10 cellular contexts compared by ENCODE assay signal in genomic region chr12:6965714-6966113, GRCh38. TPM values are rescaled to one million over a fixed set of nuclear protein-coding genes. Genes with fewer than 3 reads are reported as not detected.
DNase-seq lines count a peak whose midpoint lies in the region; ATAC-seq, FAIRE-seq and TF ChIP-seq lines count a peak whose summit lies in the region.
"Had no signal": no experiment of that assay in that cellular context is flagged by ENCODE, and none has a peak within 500 bp of the region (broad histone marks: within the 10 kb centered on the region; RNA-seq: fewer than 3 reads in every experiment).

No MANE protein-coding gene starts in this region.

- no peak overlapping the region for H4K5ac ChIP-seq in mesendoderm (ENCODE audit: low read length)

- H3K4me1 ChIP-seq in HepG2 (ENCODE audit: insufficient read depth, low read length) (peaks cover 57% of the 10 kb centered on the region), right lobe of liver (peaks cover 2 to 23% (median 12%) of the 10 kb centered on the region in 4 donors), mesendoderm (ENCODE audit: control insufficient read depth, low read depth, low read length) (peaks cover 12% of the 10 kb centered on the region), uterus (peaks cover 9 to 15% of the 10 kb centered on the region in 2 donors)

- H3K79me2 ChIP-seq in HepG2 (ENCODE audit: insufficient read depth, low read length), result peaks cover 26% of the 10 kb centered on the region
- H3K79me2 ChIP-seq in mesendoderm (ENCODE audit: control insufficient read depth, insufficient read depth, low read length), result peaks cover 38% of the 10 kb centered on the region

- no peak overlapping the region for H3K23ac ChIP-seq in mesendoderm (ENCODE audit: low read length)

- no peak for TF ChIP-seq EP300 in HepG2 (IDR thresholded peaks at IDR 0.05; ENCODE audit: low read depth in 2 of 2, low read length in 2 of 2)
- no peak for TF ChIP-seq EP300 in HepG2 (CRISPR knock-in tag; IDR thresholded peaks at IDR 0.05; ENCODE audit: borderline replicate concordance)

- WGBS in HepG2 (ENCODE audit: low lambda C conversion rate), result 96% methylated on average over 4 of the region's 4 CpGs
- WGBS in right lobe of liver (ENCODE audit: insufficient coverage, low coverage, low lambda C conversion rate, missing lambda C conversion rate), result 68% methylated on average over 3 of the region's 4 CpGs
- WGBS in mesendoderm (ENCODE audit: extremely low coverage, insufficient coverage, low lambda C conversion rate), result no CpG with 5 or more reads among the region's 4 CpGs

- TF ChIP-seq CTCF in HepG2 (CRISPR knock-in tag; IDR thresholded peaks at IDR 0.05) (no peak), right lobe of liver (IDR thresholded peaks at IDR 0.05) (no peak), uterus (IDR thresholded peaks at IDR 0.05) (no peak)
- no peak for TF ChIP-seq CTCF in activated CD8-positive, alpha-beta T cell treated with anti-CD3 and anti-CD28 coated beads for 36 hours (IDR thresholded peaks at IDR 0.05)

- H2BK5ac ChIP-seq in mesendoderm (ENCODE audit: low read length), result no peak overlapping the region

- H3K9me3 Mint-ChIP-seq in activated CD8-positive, alpha-beta T cell treated with anti-CD3 and anti-CD28 coated beads for 36 hours, result no peaks in the 10 kb centered on the region

- H3K4ac ChIP-seq in mesendoderm (ENCODE audit: low read depth, low read length), result no peak overlapping the region

- no peak overlapping the region for H2BK15ac ChIP-seq in mesendoderm (replicated peaks; ENCODE audit: low read depth)

- H4K8ac ChIP-seq in mesendoderm (ENCODE audit: low read depth, low read length), result no peak overlapping the region

- H3K27me3 Mint-ChIP-seq in activated CD8-positive, alpha-beta T cell treated with anti-CD3 and anti-CD28 coated beads for 36 hours, result no peaks in the 10 kb centered on the region

- H3K9me3 ChIP-seq in HepG2 (ENCODE audit: low read length) (no peaks in the 10 kb centered on the region), right lobe of liver (no peaks in the 10 kb centered on the region), uterus (no peaks in the 10 kb centered on the region)
- H3K9me3 ChIP-seq: thyroid gland had no signal

- H3K27ac Mint-ChIP-seq in activated CD8-positive, alpha-beta T cell treated with anti-CD3 and anti-CD28 coated beads for 36 hours, result peak overlapping the region; percentile 91

- H3K27ac ChIP-seq in HepG2 (ENCODE audit: extremely low read length, insufficient read depth, low read length) (peak overlapping the region; percentile 26), right lobe of liver (peak overlapping the region in 1 of 3 donors; percentile 41), mesendoderm (ENCODE audit: low read depth, low read length) (no peak overlapping the region), uterus (peak overlapping the region; percentile 46 to 63), caudate nucleus (ENCODE audit: low read depth, low read length) (no peak overlapping the region)

- no peak overlapping the region for H3K56ac ChIP-seq in mesendoderm (ENCODE audit: low read length)

- no peak for ATAC-seq in HepG2
- ATAC-seq in right lobe of liver, result no peak
- ATAC-seq in activated CD8-positive, alpha-beta T cell treated with anti-CD3 and anti-CD28 coated beads for 36 hours, result no peak

- BruUV-seq in HepG2 (replicated peaks; lab: Mats Ljungman, UMichigan), result no TSS peak

- no peaks in the 10 kb centered on the region; the same call in 1 of the 2 replicates for H4K20me1 ChIP-seq in HepG2 (ENCODE audit: insufficient read depth, low read length)

- H3K4me3 Mint-ChIP-seq in activated CD8-positive, alpha-beta T cell treated with anti-CD3 and anti-CD28 coated beads for 36 hours, result no peak overlapping the region

- no peak overlapping the region for H2BK120ac ChIP-seq in mesendoderm (ENCODE audit: low read depth, low read length)

- H3K4me3 ChIP-seq in HepG2 (replicated peaks in 1 of 3; ENCODE audit: insufficient read depth in 1 of 3, low read depth in 2 of 3, low read length in 3 of 3) (no peak overlapping the region), right lobe of liver (no peak overlapping the region), mesendoderm (ENCODE audit: low read length) (no peak overlapping the region), uterus (no peak overlapping the region)
- H3K4me3 ChIP-seq: lung, thyroid gland had no signal

- POLR2A ChIA-PET in HepG2 (lab: Yijun Ruan, JAX), result interaction anchor here (1.1 kb wide), 1 partner anchor 19 kb away, joined by 4 read pairs; no protein-coding TSS in a partner anchor
- POLR2A ChIA-PET in activated CD8-positive, alpha-beta T cell treated with anti-CD3 and anti-CD28 coated beads for 36 hours (lab: Charles Lee), result interaction anchor here (0.8 to 25.2 kb wide), 3 partner anchors 12 to 143 kb away, joined by 3 to 1266 read pairs (median 4); partner anchors contain the start of genes ATN1, C12orf57, PTPN6 and RNU7-1

- H2AK5ac ChIP-seq in mesendoderm (ENCODE audit: low read length), result no peak overlapping the region

- H3K9ac ChIP-seq in HepG2 (ENCODE audit: insufficient read depth, low read depth, low read length) (no peak overlapping the region), mesendoderm (ENCODE audit: low read length) (peak overlapping the region; percentile 50)

- peaks cover 61% of the 10 kb centered on the region for H3K36me3 Mint-ChIP-seq in activated CD8-positive, alpha-beta T cell treated with anti-CD3 and anti-CD28 coated beads for 36 hours (ENCODE audit: low read depth)

- H3K36me3 ChIP-seq in HepG2 (replicated peaks in 1 of 2; ENCODE audit: control insufficient read depth in 1 of 2, insufficient read depth in 2 of 2, low read length in 2 of 2), result peaks cover 22 to 38% of the 10 kb centered on the region in 2 experiments
- peaks cover 6 to 38% (median 25%) of the 10 kb centered on the region in 4 donors for H3K36me3 ChIP-seq in right lobe of liver
- H3K36me3 ChIP-seq in mesendoderm (ENCODE audit: control insufficient read depth, insufficient read depth, low read length), result peaks cover 16% of the 10 kb centered on the region
- no peaks in the 10 kb centered on the region for H3K36me3 ChIP-seq in uterus

- H3K27me3 ChIP-seq in HepG2 (ENCODE audit: control insufficient read depth in 1 of 2, insufficient read depth in 2 of 2, low read length in 2 of 2) (no peaks in the 10 kb centered on the region; a peak in 1 of 5 replicates), right lobe of liver (no peaks in the 10 kb centered on the region), mesendoderm (ENCODE audit: insufficient read depth, low read length, poor library complexity) (no peaks in the 10 kb centered on the region), uterus (no peaks in the 10 kb centered on the region)
- H3K27me3 ChIP-seq: thyroid gland had no signal

- CTCF ChIA-PET in HepG2 (lab: Yijun Ruan, JAX; ENCODE audit: low intra/inter-chr PET ratio, low total read pairs), result interaction anchor here (0.6 to 2.1 kb wide), 6 partner anchors 19 to 228 kb away, joined by 3 to 15 read pairs (median 5); partner anchors contain the start of genes C12orf57 and RNU7-1
- CTCF ChIA-PET in activated CD8-positive, alpha-beta T cell treated with anti-CD3 and anti-CD28 coated beads for 36 hours (lab: Charles Lee), result interaction anchor here (0.9 to 13.5 kb wide), 5 partner anchors 24 to 112 kb away, joined by 3 to 460 read pairs (median 3); partner anchors contain the start of genes C12orf57, LPCAT3, PTPN6 and RNU7-1

- peaks cover 71% of the 10 kb centered on the region for H3K4me1 Mint-ChIP-seq in activated CD8-positive, alpha-beta T cell treated with anti-CD3 and anti-CD28 coated beads for 36 hours (ENCODE audit: low read depth)

- TF ChIP-seq POLR2A in HepG2 (IDR thresholded peaks at IDR 0.05; ENCODE audit: insufficient read depth in 1 of 2, low read depth in 2 of 2, low read length in 2 of 2) (no peak), right lobe of liver (IDR thresholded peaks at IDR 0.05) (no peak), uterus (IDR thresholded peaks at IDR 0.05) (no peak)

- H3K4me2 ChIP-seq in HepG2 (ENCODE audit: low read depth, low read length), result no peak overlapping the region
- no peak overlapping the region for H3K4me2 ChIP-seq in mesendoderm (ENCODE audit: low read length)

- DNase-seq in HepG2 (ENCODE audit: low spot score), result no peak
- DNase-seq in right lobe of liver, result no peak
- no peak for DNase-seq in activated CD8-positive, alpha-beta T cell treated with anti-CD3 and anti-CD28 coated beads for 36 hours
- DNase-seq in mesendoderm, result no peak
- no peak for DNase-seq in uterus
- no peak for DNase-seq in midbrain (lab: John Stamatoyannopoulos, UW)
- DNase-seq in caudate nucleus (lab: John Stamatoyannopoulos, UW), result no peak
- no peak for DNase-seq in NCI-H187 (lab: John Stamatoyannopoulos, UW)

- TF ChIP-seq RAD21 in HepG2 (CRISPR knock-in tag; IDR thresholded peaks at IDR 0.05), result no peak

- no peak overlapping the region for H3K18ac ChIP-seq in mesendoderm (ENCODE audit: low read length)

- in situ Hi-C loops in HepG2 (cut with HindIII; ENCODE audit: extremely low pct_ligation_motif_present, low pct_unique_long_range_greater_than_20kb), result no loop called here

- H3K79me1 ChIP-seq in mesendoderm (ENCODE audit: low read length), result peaks cover 18% of the 10 kb centered on the region

- no peak for FAIRE-seq in HepG2 (lab: Jason Lieb, UNC)

- no peak overlapping the region for H2AFZ ChIP-seq in HepG2 (ENCODE audit: low read length)

- intact Hi-C loops in HepG2 (cut with micrococcal nuclease; ENCODE audit: unreplicated experiment), result no loop called here
- intact Hi-C loops in right lobe of liver (cut with DNase I), result no loop called here
- intact Hi-C loops in activated CD8-positive, alpha-beta T cell treated with anti-CD3 and anti-CD28 coated beads for 36 hours (cut with micrococcal nuclease), result no loop called here
- intact Hi-C loops in uterus (cut with DNase I; ENCODE audit: low total_unique reads), result no loop called here

RNA-seq across cellular contexts. Expression of gene PHB2, which starts 4.8 kb away (rescaled TPM):
- total RNA-seq in HepG2 (2016; rRNA removed; fragmentation: Illumina TruSeq; extraction: Trizol) (291 and 394 TPM in 2 replicates), right lobe of liver (100 to 1,000 TPM in 4 of 6 experiments, 10 to 100 TPM in 2; 95.5 to 215 (median 122) TPM), uterus (100 to 1,000 TPM; 129 to 167 (median 145) TPM)
- total RNA-seq in HepG2 (2016; cell fraction: cytosol; rRNA removed; fragmentation: Illumina TruSeq; extraction: Trizol; ENCODE audit: low read depth), result 224 and 243 TPM in 2 replicates
- 284 and 404 TPM in 2 replicates for total RNA-seq in HepG2 (2016; cell fraction: insoluble cytoplasmic fraction; rRNA removed; fragmentation: Illumina TruSeq; extraction: Trizol)
- 358 and 365 TPM in 2 replicates for total RNA-seq in HepG2 (2016; cell fraction: membrane; rRNA removed; fragmentation: Illumina TruSeq; extraction: Trizol)
- 232 and 256 TPM in 2 replicates for total RNA-seq in HepG2 (2016; cell fraction: nucleus; rRNA removed; fragmentation: Illumina TruSeq; extraction: Trizol)
- 425 and 468 TPM in 2 replicates for polyA plus RNA-seq in HepG2 (2011; rRNA removed)
- polyA plus RNA-seq in HepG2 (2011; cell fraction: cytosol; rRNA removed), result 471 and 553 TPM in 2 replicates
- polyA plus RNA-seq in HepG2 (2011; cell fraction: nucleus; rRNA removed), result 362 and 507 TPM in 2 replicates
- 214 and 248 TPM in 2 replicates for polyA plus RNA-seq in HepG2 (2012)
- polyA plus RNA-seq in HepG2 (2016; cell fraction: cytosol; fragmentation: Illumina TruSeq; extraction: Trizol; ENCODE audit: low read depth), result 212 and 232 TPM in 2 replicates
- 290 and 308 TPM in 2 replicates for polyA plus RNA-seq in HepG2 (2016; cell fraction: insoluble cytoplasmic fraction; fragmentation: Illumina TruSeq; extraction: Trizol; ENCODE audit: low read depth)
- polyA plus RNA-seq in HepG2 (2016; cell fraction: membrane; fragmentation: Illumina TruSeq; extraction: Trizol; ENCODE audit: low read depth), result 313 and 326 TPM in 2 replicates
- polyA plus RNA-seq in HepG2 (2016; cell fraction: nucleus; fragmentation: Illumina TruSeq; extraction: Trizol; ENCODE audit: insufficient read depth, low read depth), result 428 and 438 TPM in 2 replicates
- 299 and 308 TPM in 2 replicates for polyA minus RNA-seq in HepG2 (2011; rRNA and poly(A)+ RNA removed; ENCODE audit: low replicate concordance)
- 80.4 and 95.3 TPM in 2 replicates for polyA minus RNA-seq in HepG2 (2011; cell fraction: cytosol; rRNA and poly(A)+ RNA removed)
- 135 and 142 TPM in 2 replicates for polyA minus RNA-seq in HepG2 (2011; cell fraction: nucleus; rRNA and poly(A)+ RNA removed)
- 100 to 1,000 TPM; 419 to 428 TPM for total RNA-seq in activated CD8-positive, alpha-beta T cell treated with anti-CD3 and anti-CD28 coated beads for 36 hours
- 473 TPM for polyA plus RNA-seq in mesendoderm (2013, experiment 1 of 2)
- polyA plus RNA-seq in mesendoderm (2013, experiment 2 of 2), result 476 TPM

RNA-seq across cellular contexts. Expression of gene EMG1, which starts 5.0 kb away (rescaled TPM):
- total RNA-seq in HepG2 (2016; rRNA removed; fragmentation: Illumina TruSeq; extraction: Trizol) (130 and 190 TPM in 2 replicates), right lobe of liver (10 to 100 TPM; 13.2 to 28.1 (median 18.9) TPM), uterus (10 to 100 TPM; 25.9 to 62.8 (median 44.0) TPM)
- 38.0 and 40.3 TPM in 2 replicates for total RNA-seq in HepG2 (2016; cell fraction: cytosol; rRNA removed; fragmentation: Illumina TruSeq; extraction: Trizol; ENCODE audit: low read depth)
- total RNA-seq in HepG2 (2016; cell fraction: insoluble cytoplasmic fraction; rRNA removed; fragmentation: Illumina TruSeq; extraction: Trizol), result 130 and 206 TPM in 2 replicates
- total RNA-seq in HepG2 (2016; cell fraction: membrane; rRNA removed; fragmentation: Illumina TruSeq; extraction: Trizol), result 62.9 and 63.2 TPM in 2 replicates
- 52.9 and 57.8 TPM in 2 replicates for total RNA-seq in HepG2 (2016; cell fraction: nucleus; rRNA removed; fragmentation: Illumina TruSeq; extraction: Trizol)
- polyA plus RNA-seq in HepG2 (2011; rRNA removed), result 57.7 and 76.3 TPM in 2 replicates
- 64.6 and 65.8 TPM in 2 replicates for polyA plus RNA-seq in HepG2 (2011; cell fraction: cytosol; rRNA removed)
- 29.6 and 30.6 TPM in 2 replicates for polyA plus RNA-seq in HepG2 (2011; cell fraction: nucleus; rRNA removed)
- polyA plus RNA-seq in HepG2 (2012), result 77.8 and 90.4 TPM in 2 replicates
- 33.8 and 36.4 TPM in 2 replicates for polyA plus RNA-seq in HepG2 (2016; cell fraction: cytosol; fragmentation: Illumina TruSeq; extraction: Trizol; ENCODE audit: low read depth)
- polyA plus RNA-seq in HepG2 (2016; cell fraction: insoluble cytoplasmic fraction; fragmentation: Illumina TruSeq; extraction: Trizol; ENCODE audit: low read depth), result 134 and 149 TPM in 2 replicates
- polyA plus RNA-seq in HepG2 (2016; cell fraction: membrane; fragmentation: Illumina TruSeq; extraction: Trizol; ENCODE audit: low read depth), result 37.6 and 40.6 TPM in 2 replicates
- 54.7 and 59.5 TPM in 2 replicates for polyA plus RNA-seq in HepG2 (2016; cell fraction: nucleus; fragmentation: Illumina TruSeq; extraction: Trizol; ENCODE audit: insufficient read depth, low read depth)
- 28.0 and 64.6 TPM in 2 replicates for polyA minus RNA-seq in HepG2 (2011; rRNA and poly(A)+ RNA removed; ENCODE audit: low replicate concordance)
- polyA minus RNA-seq in HepG2 (2011; cell fraction: cytosol; rRNA and poly(A)+ RNA removed), result 16.4 and 18.5 TPM in 2 replicates
- 29.6 and 33.3 TPM in 2 replicates for polyA minus RNA-seq in HepG2 (2011; cell fraction: nucleus; rRNA and poly(A)+ RNA removed)
- total RNA-seq in activated CD8-positive, alpha-beta T cell treated with anti-CD3 and anti-CD28 coated beads for 36 hours, result 10 to 100 TPM; 88.6 to 97.8 TPM
- polyA plus RNA-seq in mesendoderm (2013, experiment 1 of 2), result 119 TPM
- 115 TPM for polyA plus RNA-seq in mesendoderm (2013, experiment 2 of 2)

RNA-seq across cellular contexts. Expression of gene PTPN6, which starts 14.6 kb away (rescaled TPM):
- total RNA-seq in HepG2 (2016; rRNA removed; fragmentation: Illumina TruSeq; extraction: Trizol) (9.5 and 10.6 TPM in 2 replicates), right lobe of liver (10 to 100 TPM; 12.1 to 30.6 (median 19.4) TPM), uterus (10 to 100 TPM in 2 of 4 donors, under 1 TPM in 2; 0.59 to 19.8 (median 5.9) TPM)
- 2.7 and 2.8 TPM in 2 replicates for total RNA-seq in HepG2 (2016; cell fraction: cytosol; rRNA removed; fragmentation: Illumina TruSeq; extraction: Trizol; ENCODE audit: low read depth)
- total RNA-seq in HepG2 (2016; cell fraction: insoluble cytoplasmic fraction; rRNA removed; fragmentation: Illumina TruSeq; extraction: Trizol), result 9.8 and 10.6 TPM in 2 replicates
- total RNA-seq in HepG2 (2016; cell fraction: membrane; rRNA removed; fragmentation: Illumina TruSeq; extraction: Trizol), result 5.0 and 5.3 TPM in 2 replicates
- total RNA-seq in HepG2 (2016; cell fraction: nucleus; rRNA removed; fragmentation: Illumina TruSeq; extraction: Trizol), result 6.1 and 6.3 TPM in 2 replicates
- 9.1 and 10.5 TPM in 2 replicates for polyA plus RNA-seq in HepG2 (2011; rRNA removed)
- 8.0 and 10.7 TPM in 2 replicates for polyA plus RNA-seq in HepG2 (2011; cell fraction: cytosol; rRNA removed)
- 13.2 and 17.8 TPM in 2 replicates for polyA plus RNA-seq in HepG2 (2011; cell fraction: nucleus; rRNA removed)
- 9.0 and 12.4 TPM in 2 replicates for polyA plus RNA-seq in HepG2 (2012)
- 1.6 and 1.7 TPM in 2 replicates for polyA plus RNA-seq in HepG2 (2016; cell fraction: cytosol; fragmentation: Illumina TruSeq; extraction: Trizol; ENCODE audit: low read depth)
- 8.9 and 12.5 TPM in 2 replicates for polyA plus RNA-seq in HepG2 (2016; cell fraction: insoluble cytoplasmic fraction; fragmentation: Illumina TruSeq; extraction: Trizol; ENCODE audit: low read depth)
- polyA plus RNA-seq in HepG2 (2016; cell fraction: membrane; fragmentation: Illumina TruSeq; extraction: Trizol; ENCODE audit: low read depth), result 3.1 and 4.4 TPM in 2 replicates
- polyA plus RNA-seq in HepG2 (2016; cell fraction: nucleus; fragmentation: Illumina TruSeq; extraction: Trizol; ENCODE audit: insufficient read depth, low read depth), result 17.8 and 18.0 TPM in 2 replicates
- 14.7 and 22.7 TPM in 2 replicates for polyA minus RNA-seq in HepG2 (2011; rRNA and poly(A)+ RNA removed; ENCODE audit: low replicate concordance)
- polyA minus RNA-seq in HepG2 (2011; cell fraction: cytosol; rRNA and poly(A)+ RNA removed), result 10.0 and 10.3 TPM in 2 replicates
- polyA minus RNA-seq in HepG2 (2011; cell fraction: nucleus; rRNA and poly(A)+ RNA removed), result 4.1 and 4.2 TPM in 2 replicates
- 100 to 1,000 TPM; 485 to 489 TPM for total RNA-seq in activated CD8-positive, alpha-beta T cell treated with anti-CD3 and anti-CD28 coated beads for 36 hours
- 13.2 TPM for polyA plus RNA-seq in mesendoderm (2013, experiment 1 of 2)
- polyA plus RNA-seq in mesendoderm (2013, experiment 2 of 2), result 14.1 TPM

RNA-seq across cellular contexts. Expression of gene C12orf57, which starts 21.9 kb away (rescaled TPM):
- total RNA-seq in HepG2 (2016; rRNA removed; fragmentation: Illumina TruSeq; extraction: Trizol) (84.0 and 89.7 TPM in 2 replicates), right lobe of liver (100 to 1,000 TPM in 2 of 6 experiments, 10 to 100 TPM in 4; 47.6 to 189 (median 70.5) TPM), uterus (1,000 to 10,000 TPM in 2 of 4 donors, 100 to 1,000 TPM in 2; 259 to 2,496 (median 1,289) TPM)
- 98.3 and 102 TPM in 2 replicates for total RNA-seq in HepG2 (2016; cell fraction: cytosol; rRNA removed; fragmentation: Illumina TruSeq; extraction: Trizol; ENCODE audit: low read depth)
- 84.2 and 105 TPM in 2 replicates for total RNA-seq in HepG2 (2016; cell fraction: insoluble cytoplasmic fraction; rRNA removed; fragmentation: Illumina TruSeq; extraction: Trizol)
- 106 and 113 TPM in 2 replicates for total RNA-seq in HepG2 (2016; cell fraction: membrane; rRNA removed; fragmentation: Illumina TruSeq; extraction: Trizol)
- total RNA-seq in HepG2 (2016; cell fraction: nucleus; rRNA removed; fragmentation: Illumina TruSeq; extraction: Trizol), result 42.1 and 43.4 TPM in 2 replicates
- 287 and 302 TPM in 2 replicates for polyA plus RNA-seq in HepG2 (2011; rRNA removed)
- 405 and 458 TPM in 2 replicates for polyA plus RNA-seq in HepG2 (2011; cell fraction: cytosol; rRNA removed)
- 151 and 164 TPM in 2 replicates for polyA plus RNA-seq in HepG2 (2011; cell fraction: nucleus; rRNA removed)
- 75.2 and 129 TPM in 2 replicates for polyA plus RNA-seq in HepG2 (2012)
- 86.1 and 87.7 TPM in 2 replicates for polyA plus RNA-seq in HepG2 (2016; cell fraction: cytosol; fragmentation: Illumina TruSeq; extraction: Trizol; ENCODE audit: low read depth)
- polyA plus RNA-seq in HepG2 (2016; cell fraction: insoluble cytoplasmic fraction; fragmentation: Illumina TruSeq; extraction: Trizol; ENCODE audit: low read depth), result 98.5 and 104 TPM in 2 replicates
- 96.1 and 98.2 TPM in 2 replicates for polyA plus RNA-seq in HepG2 (2016; cell fraction: membrane; fragmentation: Illumina TruSeq; extraction: Trizol; ENCODE audit: low read depth)
- 57.2 and 57.4 TPM in 2 replicates for polyA plus RNA-seq in HepG2 (2016; cell fraction: nucleus; fragmentation: Illumina TruSeq; extraction: Trizol; ENCODE audit: insufficient read depth, low read depth)
- 93.0 and 145 TPM in 2 replicates for polyA minus RNA-seq in HepG2 (2011; rRNA and poly(A)+ RNA removed; ENCODE audit: low replicate concordance)
- polyA minus RNA-seq in HepG2 (2011; cell fraction: cytosol; rRNA and poly(A)+ RNA removed), result 36.8 and 41.7 TPM in 2 replicates
- polyA minus RNA-seq in HepG2 (2011; cell fraction: nucleus; rRNA and poly(A)+ RNA removed), result 37.5 and 38.8 TPM in 2 replicates
- 100 to 1,000 TPM; 226 to 244 TPM for total RNA-seq in activated CD8-positive, alpha-beta T cell treated with anti-CD3 and anti-CD28 coated beads for 36 hours
- 146 TPM for polyA plus RNA-seq in mesendoderm (2013, experiment 1 of 2)
- 141 TPM for polyA plus RNA-seq in mesendoderm (2013, experiment 2 of 2)

RNA-seq across cellular contexts. Expression of gene RNU7-1, which starts 22.1 kb away (rescaled TPM):
- total RNA-seq in HepG2 (2016; rRNA removed; fragmentation: Illumina TruSeq; extraction: Trizol) (not detected in 2 replicates), right lobe of liver (not detected), uterus (not detected)
- not detected in 2 replicates for total RNA-seq in HepG2 (2016; cell fraction: cytosol; rRNA removed; fragmentation: Illumina TruSeq; extraction: Trizol; ENCODE audit: low read depth)
- not detected in 2 replicates for total RNA-seq in HepG2 (2016; cell fraction: insoluble cytoplasmic fraction; rRNA removed; fragmentation: Illumina TruSeq; extraction: Trizol)
- total RNA-seq in HepG2 (2016; cell fraction: membrane; rRNA removed; fragmentation: Illumina TruSeq; extraction: Trizol), result not detected in 2 replicates
- not detected in 2 replicates for total RNA-seq in HepG2 (2016; cell fraction: nucleus; rRNA removed; fragmentation: Illumina TruSeq; extraction: Trizol)
- not detected in 2 replicates for polyA plus RNA-seq in HepG2 (2011; rRNA removed)
- not detected in 2 replicates for polyA plus RNA-seq in HepG2 (2011; cell fraction: cytosol; rRNA removed)
- not detected in 2 replicates for polyA plus RNA-seq in HepG2 (2011; cell fraction: nucleus; rRNA removed)
- not detected in 2 replicates for polyA plus RNA-seq in HepG2 (2012)
- not detected in 2 replicates for polyA plus RNA-seq in HepG2 (2016; cell fraction: cytosol; fragmentation: Illumina TruSeq; extraction: Trizol; ENCODE audit: low read depth)
- not detected in 2 replicates for polyA plus RNA-seq in HepG2 (2016; cell fraction: insoluble cytoplasmic fraction; fragmentation: Illumina TruSeq; extraction: Trizol; ENCODE audit: low read depth)
- polyA plus RNA-seq in HepG2 (2016; cell fraction: membrane; fragmentation: Illumina TruSeq; extraction: Trizol; ENCODE audit: low read depth), result not detected in 2 replicates
- not detected in 2 replicates for polyA plus RNA-seq in HepG2 (2016; cell fraction: nucleus; fragmentation: Illumina TruSeq; extraction: Trizol; ENCODE audit: insufficient read depth, low read depth)
- polyA minus RNA-seq in HepG2 (2011; rRNA and poly(A)+ RNA removed; ENCODE audit: low replicate concordance), result not detected in 2 replicates
- not detected in 2 replicates for polyA minus RNA-seq in HepG2 (2011; cell fraction: cytosol; rRNA and poly(A)+ RNA removed)
- polyA minus RNA-seq in HepG2 (2011; cell fraction: nucleus; rRNA and poly(A)+ RNA removed), result not detected in 2 replicates
- total RNA-seq in activated CD8-positive, alpha-beta T cell treated with anti-CD3 and anti-CD28 coated beads for 36 hours, result not detected
- polyA plus RNA-seq in mesendoderm (2013, experiment 1 of 2), result not detected
- polyA plus RNA-seq in mesendoderm (2013, experiment 2 of 2), result not detected
- total RNA-seq: lung, thyroid gland had no signal
- polyA plus RNA-seq: lung had no signal

Comparison
In these comparisons a context has a peak if more than half of its experiments do, and no peak if none do; other contexts are left out.
1. H3K27ac ChIP-seq: peak in HepG2 (single experiment) and uterus (2 of 2); none in mesendoderm (single experiment) and caudate nucleus (single experiment).
2. RNA of gene PTPN6, which starts 14.6 kb away (total RNA-seq): 485 to 489 TPM in activated CD8-positive, alpha-beta T cell treated with anti-CD3 and anti-CD28 coated beads for 36 hours; 12.1 to 30.6 TPM in right lobe of liver, 0.59 to 19.8 TPM in uterus and 2.7 to 10.6 TPM in HepG2; every median in the first group is over 10 times any median in the second.